ENCODE assay signal across 4 cellular contexts in the genomic region with DNA sequence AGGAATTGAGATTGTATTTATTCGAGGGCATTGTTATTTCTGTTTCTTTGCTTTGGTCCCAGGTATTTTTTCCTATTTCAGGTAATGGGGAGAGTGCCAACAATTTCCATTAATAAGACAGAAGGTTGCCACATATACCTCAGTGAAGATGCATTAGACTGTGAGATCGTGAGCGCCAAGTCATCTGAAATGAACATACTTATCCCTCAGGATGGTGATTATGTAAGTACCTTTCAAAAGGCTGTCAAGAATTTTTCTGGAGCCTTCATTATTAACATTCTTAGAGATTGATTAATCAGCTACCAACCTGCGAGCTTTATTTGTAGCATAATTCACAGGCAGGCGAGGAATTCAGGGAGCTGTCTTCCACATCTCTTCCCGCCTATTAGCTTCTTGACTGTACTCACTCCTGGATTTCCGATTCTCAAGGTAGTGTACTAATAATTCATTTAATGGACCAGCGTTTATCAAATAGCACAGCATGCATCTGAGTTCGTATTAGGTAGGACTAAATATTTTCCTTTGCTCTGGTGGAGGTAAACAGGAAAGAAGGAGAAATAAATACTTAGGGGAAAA.
"Had no signal": no experiment of that assay in that cellular context is flagged by ENCODE, and none has a peak within 500 bp of the region (broad histone marks: within the 10 kb centered on the region; RNA-seq: fewer than 3 reads in every experiment).

No MANE protein-coding gene starts in this region.

- H3K9me3 Mint-ChIP-seq: GM23338, H9 had no signal

- H3K4me1 Mint-ChIP-seq: GM23338, H9, IgD-negative memory B cell had no signal

- H3K27ac Mint-ChIP-seq: GM23338, H9, IgD-negative memory B cell had no signal

- H3K27me3 Mint-ChIP-seq: IgD-negative memory B cell had no signal

- H3K36me3 Mint-ChIP-seq: IgD-negative memory B cell had no signal

- H3K4me3 Mint-ChIP-seq: GM23338, H9, IgD-negative memory B cell had no signal

- DNase-seq: H9, HCEC 1CT had no signal
